Comparison of ENCODE assay signal across 10 cellular contexts in the genomic region with DNA sequence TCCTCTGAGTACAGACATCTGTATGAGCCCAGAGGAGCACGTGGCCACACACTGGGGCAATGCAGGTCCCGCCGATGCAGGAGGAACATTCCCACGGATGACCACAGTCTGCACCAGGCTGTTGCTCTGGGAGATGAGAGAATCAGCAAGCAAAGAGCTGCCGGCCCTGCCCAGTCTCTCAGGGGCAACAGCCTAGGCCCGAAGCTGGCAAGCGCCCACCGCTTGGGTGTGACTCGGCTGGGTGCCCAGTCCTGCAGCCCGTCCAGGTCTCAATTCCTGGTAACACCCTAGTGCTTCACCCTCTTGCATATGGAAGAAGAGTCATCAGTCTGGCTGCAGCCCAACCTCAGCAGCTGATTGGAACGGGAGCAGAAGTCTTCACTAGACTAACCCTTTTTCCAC.
DNase-seq lines count a peak whose midpoint lies in the region; TF ChIP-seq lines count a peak whose summit lies in the region.
"Had no signal": no experiment of that assay in that cellular context is flagged by ENCODE, and none has a peak within 500 bp of the region (broad histone marks: within the 10 kb centered on the region; RNA-seq: fewer than 3 reads in every experiment).

No MANE protein-coding gene starts in this region.

- no peaks in the 10 kb centered on the region for H3K79me2 ChIP-seq in MM.1S (ENCODE audit: low read length)

- peak; percentile 85 for DNase-seq in AG20443 (ENCODE audit: low spot score)
- DNase-seq in Peyer's patch: peak in 2 of 3 donors; percentile 74 to 85
- peak; percentile 85 for DNase-seq in fibroblast of the conjunctiva (ENCODE audit: low read depth)
- DNase-seq in nucleus accumbens (lab: John Stamatoyannopoulos, UW): peak in 44 of 56 donors; percentile 6 to 76 (median 44)
- no peak for DNase-seq in MM.1S
- DNase-seq in SW480 (ENCODE audit: low spot score): no peak
- no peak for DNase-seq in GM13976 (ENCODE audit: low spot score)
- no peak for DNase-seq in activated T-cell treated with anti-CD3 and anti-CD28 coated beads, Interleukin-2, amount 50 U/mL, for 48 hours
- DNase-seq: T-helper 1 cell had no signal

- in situ Hi-C loops in GM13976 (cut with MboI; ENCODE audit: low sequenced_read_pairs, unreplicated experiment): no loop called here

- H3F3A ChIP-seq in MM.1S (ENCODE audit: insufficient read depth, low read length): no peaks in the 10 kb centered on the region

- H3K4me2 ChIP-seq in MM.1S (ENCODE audit: low read depth, low read length): no peak overlapping the region

- TF ChIP-seq CTCF in Peyer's patch (IDR thresholded peaks at IDR 0.05) (no peak), MM.1S (IDR thresholded peaks at IDR 0.05; ENCODE audit: low read length) (no peak), GM13976 (IDR thresholded peaks at IDR 0.05; ENCODE audit: borderline replicate concordance, control extremely low read depth, extremely low read depth, insufficient read depth, missing control alignments) (no peak)

- H3K27me3 ChIP-seq in Peyer's patch (no peaks in the 10 kb centered on the region), MM.1S (replicated peaks; ENCODE audit: insufficient read depth, low read length) (no peaks in the 10 kb centered on the region)

- H2AFZ ChIP-seq in MM.1S (ENCODE audit: low read length): no peak overlapping the region

- H3K27ac ChIP-seq in Peyer's patch (no peak overlapping the region), MM.1S (ENCODE audit: low read length) (no peak overlapping the region)
- H3K27ac ChIP-seq: thoracic aorta had no signal

- H3K36me3 ChIP-seq in Peyer's patch: no peaks in the 10 kb centered on the region
- no peaks in the 10 kb centered on the region for H3K36me3 ChIP-seq in MM.1S (replicated peaks; ENCODE audit: insufficient read depth, low read length)
- H3K36me3 ChIP-seq: thoracic aorta had no signal

- H3K9ac ChIP-seq in MM.1S (ENCODE audit: low read length): no peak overlapping the region

- no peak for TF ChIP-seq POLR2A in Peyer's patch (IDR thresholded peaks at IDR 0.05)

- H3K9me2 ChIP-seq in MM.1S (replicated peaks; ENCODE audit: insufficient read depth, low read length): no peaks in the 10 kb centered on the region

- H3K4me1 ChIP-seq in Peyer's patch (peaks cover 0 to 9% (median 0%) of the 10 kb centered on the region in 4 donors), MM.1S (ENCODE audit: low read length) (no peaks in the 10 kb centered on the region)

- no peaks in the 10 kb centered on the region for H4K20me1 ChIP-seq in MM.1S (ENCODE audit: insufficient read depth, low read length)

- H3K9me3 ChIP-seq in Peyer's patch (no peaks in the 10 kb centered on the region), MM.1S (replicated peaks; ENCODE audit: insufficient read depth, low read length) (no peaks in the 10 kb centered on the region)
- H3K9me3 ChIP-seq: thoracic aorta had no signal

- H3K4me3 ChIP-seq in Peyer's patch (no peak overlapping the region), MM.1S (ENCODE audit: low read length) (no peak overlapping the region)
- H3K4me3 ChIP-seq: thoracic aorta had no signal

Comparison
In these comparisons a context has a peak if more than half of its experiments do, and no peak if none do; other contexts are left out.
1. DNase-seq: peak in AG20443 (single experiment), Peyer's patch (2 of 3), fibroblast of the conjunctiva (single experiment) and nucleus accumbens (44 of 56); none in MM.1S (single experiment), SW480 (single experiment), GM13976 (single experiment) and activated T-cell treated with anti-CD3 and anti-CD28 coated beads, Interleukin-2, amount 50 U/mL, for 48 hours (0 of 2).